Comparison of ENCODE assay signal across 9 cellular contexts in genomic region chr6:107057679-107058078, GRCh38.
"Had no signal": no experiment of that assay in that cellular context is flagged by ENCODE, and none has a peak within 500 bp of the region (broad histone marks: within the 10 kb centered on the region; RNA-seq: fewer than 3 reads in every experiment).

No MANE protein-coding gene starts in this region.

- H3K4me3 Mint-ChIP-seq: HFFc6 had no signal

- H3K36me3 ChIP-seq: HAP-1 had no signal

- H3K27ac Mint-ChIP-seq: HFFc6 had no signal

- H2AFZ ChIP-seq: GM23248 had no signal

- H3K27ac ChIP-seq: GM23248, HL-60 had no signal

- H3K9me3 Mint-ChIP-seq: HFFc6 had no signal

- H3K9ac ChIP-seq: GM23248 had no signal

- DNase-seq: GM23248, H7, HFFc6, IMR-90, KG1 had no signal

- H3K4me3 ChIP-seq: GM23248, HAP-1, K562 had no signal

- ATAC-seq: HCT116, K562 had no signal

- FAIRE-seq: K562 had no signal

- H3K9me3 ChIP-seq: HAP-1 had no signal
